ENCODE assay signal across 20 cellular contexts in the genomic region with DNA sequence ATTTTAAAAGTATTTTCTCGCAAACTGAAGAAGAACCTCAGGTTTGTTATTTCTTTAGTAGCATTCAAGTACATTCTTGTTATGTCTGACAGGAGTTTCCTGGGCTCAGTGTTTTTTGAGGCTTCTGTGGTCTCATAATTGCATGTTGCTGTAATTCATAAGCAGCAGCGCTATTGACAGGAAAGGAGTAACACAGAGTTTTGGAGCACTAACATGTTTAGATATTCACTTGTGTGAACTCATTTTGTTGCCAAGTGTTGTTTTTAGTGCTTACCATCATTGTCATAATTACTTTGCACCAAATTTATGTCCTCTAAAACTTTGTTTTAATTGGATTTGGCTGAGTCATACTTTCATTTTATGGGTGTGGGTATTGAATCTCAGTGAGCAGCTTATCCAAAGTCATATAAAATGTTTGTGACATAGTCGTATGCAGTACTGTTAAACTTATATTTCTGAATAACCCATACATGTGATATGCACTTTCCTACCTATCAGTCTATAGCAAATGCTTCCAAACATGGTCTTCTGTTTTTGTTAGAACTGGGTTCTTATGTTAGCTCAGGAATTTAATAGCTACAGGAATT.
DNase-seq lines count a peak whose midpoint lies in the region; TF ChIP-seq lines count a peak whose summit lies in the region.
"Had no signal": no experiment of that assay in that cellular context is flagged by ENCODE, and none has a peak within 500 bp of the region (broad histone marks: within the 10 kb centered on the region; RNA-seq: fewer than 3 reads in every experiment).

No MANE protein-coding gene starts in this region.

- intact Hi-C loops in adrenal gland (cut with DNase I) (no loop called here), CD14-positive monocyte (cut with micrococcal nuclease) (no loop called here)

- H3K36me3 ChIP-seq in stomach smooth muscle (ENCODE audit: control insufficient read depth in 2 of 2, insufficient read depth in 2 of 2, low read length in 2 of 2): no peaks in the 10 kb centered on the region
- no peaks in the 10 kb centered on the region for H3K36me3 ChIP-seq in adrenal gland (replicated peaks in 1 of 2)
- H3K36me3 ChIP-seq: SJSA1, upper lobe of left lung had no signal

- H3K27me3 ChIP-seq in stomach smooth muscle (ENCODE audit: control insufficient read depth in 1 of 2, insufficient read depth in 2 of 2, low read length in 2 of 2) (no peaks in the 10 kb centered on the region), adrenal gland (no peaks in the 10 kb centered on the region)
- H3K27me3 ChIP-seq: SJSA1, upper lobe of left lung had no signal

- no peaks in the 10 kb centered on the region for H3K27me3 Mint-ChIP-seq in CD14-positive monocyte (ENCODE audit: low read depth in 3 of 3)
- H3K27me3 Mint-ChIP-seq: activated naive CD4-positive, alpha-beta T cell treated with anti-CD3 and anti-CD28 coated beads, Interleukin-2, amount 50 U/mL, for 24 hours; CD4-positive, CD25-positive, alpha-beta regulatory T cell had no signal

- H3K9me3 Mint-ChIP-seq in CD14-positive monocyte: peaks cover 4 to 7% (median 5%) of the 10 kb centered on the region in 7 donors
- H3K9me3 Mint-ChIP-seq: activated naive CD4-positive, alpha-beta T cell treated with anti-CD3 and anti-CD28 coated beads, Interleukin-2, amount 50 U/mL, for 24 hours had no signal

- TF ChIP-seq POLR2A in adrenal gland (IDR thresholded peaks at IDR 0.05): no peak

- H3K4me1 ChIP-seq in stomach smooth muscle (ENCODE audit: control insufficient read depth, insufficient read depth, low read length): no peaks in the 10 kb centered on the region
- no peaks in the 10 kb centered on the region for H3K4me1 ChIP-seq in adrenal gland (replicated peaks in 1 of 2)
- H3K4me1 ChIP-seq: SJSA1, upper lobe of left lung had no signal

- H3K4me3 ChIP-seq in fibroblast of mammary gland (ENCODE audit: control insufficient read depth, low read depth, low read length): no peak overlapping the region
- H3K4me3 ChIP-seq in stomach smooth muscle (ENCODE audit: low read length in 2 of 2): peak overlapping the region; percentile 35 to 58
- H3K4me3 ChIP-seq in adrenal gland: no peak overlapping the region
- H3K4me3 ChIP-seq: SJSA1, upper lobe of left lung had no signal

- no peak overlapping the region for H3K4me3 Mint-ChIP-seq in CD14-positive monocyte
- H3K4me3 Mint-ChIP-seq: activated naive CD4-positive, alpha-beta T cell treated with anti-CD3 and anti-CD28 coated beads, Interleukin-2, amount 50 U/mL, for 24 hours; CD4-positive, CD25-positive, alpha-beta regulatory T cell had no signal

- H3K36me3 Mint-ChIP-seq in CD14-positive monocyte: no peaks in the 10 kb centered on the region
- H3K36me3 Mint-ChIP-seq: activated naive CD4-positive, alpha-beta T cell treated with anti-CD3 and anti-CD28 coated beads, Interleukin-2, amount 50 U/mL, for 24 hours; CD4-positive, CD25-positive, alpha-beta regulatory T cell had no signal

- no peak for TF ChIP-seq CTCF in fibroblast of mammary gland (conservative IDR thresholded peaks at IDR 0.05; ENCODE audit: control insufficient read depth, insufficient read depth, low read depth, low read length)
- TF ChIP-seq CTCF in adrenal gland (IDR thresholded peaks at IDR 0.05): no peak
- TF ChIP-seq CTCF in CD14-positive monocyte (IDR thresholded peaks at IDR 0.05): no peak

- DNase-seq in NCI-H1417 (lab: John Stamatoyannopoulos, UW) (peak in 2 of 3 experiments; percentile 12 to 45), NCI-H1417 treated with DMSO at 0.1 percent for 48 hours (lab: John Stamatoyannopoulos, UW) (no peak), RPMI7951 (ENCODE audit: low read depth) (peak; percentile 39), fibroblast of mammary gland (ENCODE audit: low read depth) (peak; percentile 7), adrenal gland (no peak), CD14-positive monocyte (ENCODE audit: low spot score) (no peak), dedifferentiated amniotic fluid mesenchymal stem cell (ENCODE audit: extremely low spot score) (no peak)
- DNase-seq: activated CD4-positive, alpha-beta T cell treated with anti-CD3 and anti-CD28 coated beads, Interleukin-2, amount 50 U/mL, for 1 hour; CD4-positive, CD25-positive, alpha-beta regulatory T cell; foreskin melanocyte; left ventricle myocardium superior; NCI-H1694 treated with DMSO at 0.1 percent for 48 hours; NCI-H446; stimulated activated CD4-positive, alpha-beta T cell treated with anti-CD3 and anti-CD28 coated beads, Interleukin-12 subunit alpha, Interleukin-12 subunit beta, amount 100 ng/mL, for 4 hours; stimulated activated naive CD4-positive, alpha-beta T cell treated with Interleukin-2 at 50 U/mL for 16 hours; upper lobe of left lung had no signal

- no peaks in the 10 kb centered on the region for H3K4me1 Mint-ChIP-seq in CD14-positive monocyte
- H3K4me1 Mint-ChIP-seq: activated naive CD4-positive, alpha-beta T cell treated with anti-CD3 and anti-CD28 coated beads, Interleukin-2, amount 50 U/mL, for 24 hours; CD4-positive, CD25-positive, alpha-beta regulatory T cell had no signal

- no peak overlapping the region for H3K9ac ChIP-seq in stomach smooth muscle (ENCODE audit: low read length in 2 of 2)

- H3K9me3 ChIP-seq in stomach smooth muscle (ENCODE audit: control insufficient read depth in 2 of 2, low read length in 2 of 2): no peaks in the 10 kb centered on the region
- H3K9me3 ChIP-seq in adrenal gland (replicated peaks in 1 of 3): no peaks in the 10 kb centered on the region
- H3K9me3 ChIP-seq: SJSA1, upper lobe of left lung had no signal

- 58 to 66% (median 64%) methylated on average over 3 of the region's 3 CpGs for WGBS in adrenal gland, 4 donors

- H3K27ac ChIP-seq in stomach smooth muscle (ENCODE audit: low read length): no peak overlapping the region
- H3K27ac ChIP-seq in adrenal gland: no peak overlapping the region
- H3K27ac ChIP-seq: 22Rv1, SJSA1, upper lobe of left lung had no signal

- H3K27ac Mint-ChIP-seq in CD14-positive monocyte: no peak overlapping the region
- H3K27ac Mint-ChIP-seq: activated naive CD4-positive, alpha-beta T cell treated with anti-CD3 and anti-CD28 coated beads, Interleukin-2, amount 50 U/mL, for 24 hours; CD4-positive, CD25-positive, alpha-beta regulatory T cell had no signal

Comparison
In these comparisons a context has a peak if more than half of its experiments do, and no peak if none do; other contexts are left out.
1. DNase-seq: peak in NCI-H1417 (2 of 3), RPMI7951 (single experiment) and fibroblast of mammary gland (single experiment); none in NCI-H1417 treated with DMSO at 0.1 percent for 48 hours (single experiment), adrenal gland (0 of 7), CD14-positive monocyte (single experiment) and dedifferentiated amniotic fluid mesenchymal stem cell (single experiment).
2. H3K4me3 ChIP-seq: peak in stomach smooth muscle (2 of 2); none in fibroblast of mammary gland (single experiment) and adrenal gland (0 of 4).